ENCODE assay signal across 33 cellular contexts in the genomic region with DNA sequence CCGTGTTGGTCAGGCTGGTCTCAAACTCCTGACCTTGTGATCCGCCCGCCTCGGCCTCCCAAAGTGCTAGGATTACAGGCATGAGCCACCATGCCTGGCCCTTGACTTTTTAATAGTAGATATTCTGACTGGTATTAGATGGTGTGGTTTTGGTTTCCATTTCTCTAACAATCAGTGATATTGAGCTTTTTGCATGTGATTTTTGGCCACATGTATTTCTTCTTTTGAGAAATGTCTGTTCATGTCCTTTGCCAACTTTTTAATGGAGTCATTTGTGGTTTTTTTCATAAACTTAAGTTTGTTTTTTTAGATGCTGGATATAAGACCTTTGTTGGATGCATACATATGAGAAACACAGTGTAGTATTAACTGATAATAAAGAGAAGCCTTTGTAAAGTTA.
"Had no signal": no experiment of that assay in that cellular context is flagged by ENCODE, and none has a peak within 500 bp of the region (broad histone marks: within the 10 kb centered on the region; RNA-seq: fewer than 3 reads in every experiment).

No MANE protein-coding gene starts in this region.

- H3K9me3 Mint-ChIP-seq: activated CD4-positive, alpha-beta T cell treated with anti-CD3 and anti-CD28 coated beads, Interleukin-2, amount 10 ng/mL, durations not matched to agents 7 days and 5 days; activated naive CD4-positive, alpha-beta T cell treated with anti-CD3 and anti-CD28 coated beads for 36 hours; activated T-cell treated with anti-CD3 and anti-CD28 coated beads, Interleukin-2, amount 50 U/mL, for 24 hours; activated T-helper 1 cell treated with anti-CD3 and anti-CD28 coated beads, Interleukin-12 subunit alpha, Interleukin-12 subunit beta, Interleukin-2, Interleukin-4 antibody, amounts not matched to agents 30 ng/mL and 10 ng/mL and 1 ng/mL, durations not matched to agents 14 hours and 24 hours and 36 hours; T-helper 1 cell treated with Interleukin-12 subunit alpha and Interleukin-12 subunit beta and Interleukin-4 antibody, amounts not matched to agents 30 μg/mL and 1 μg/mL, for 36 hours; T-helper 2 cell treated with Interferon-gamma antibody and Interleukin-4, amounts not matched to agents 5 μg/mL and 100 μg/mL, for 36 hours; WTC11 had no signal

- DNase-seq: activated CD4-positive, alpha-beta T cell treated with anti-CD3 and anti-CD28 coated beads for 36 hours; activated CD4-positive, alpha-beta T cell treated with anti-CD3 and anti-CD28 coated beads, Interleukin-2, amount 10 ng/mL, durations not matched to agents 7 days and 5 days; activated CD4-positive, alpha-beta T cell treated with anti-CD3 and anti-CD28 coated beads, Interleukin-2, amount 50 U/mL, for 48 hours; activated CD8-positive, alpha-beta T cell treated with anti-CD3 and anti-CD28 coated beads, Interleukin-2, amount 10 ng/mL, durations not matched to agents 7 days and 5 days; activated gamma-delta T cell treated with Interleukin-2 at 50 U/mL for 16 hours; activated naive CD4-positive, alpha-beta T cell treated with anti-CD3 and anti-CD28 coated beads for 36 hours; activated T-cell treated with anti-CD3 and anti-CD28 coated beads, Interleukin-2, amount 50 U/mL, for 24 hours; adrenal gland; brain microvascular endothelial cell; central memory CD4-positive, alpha-beta T cell; Karpas-422; KBM-7; MG63; NCI-H1048; NCI-H1105 treated with DMSO at 0.1 percent for 48 hours; NCI-H1436; NCI-H1694; NCI-H1930; NCI-H2081 treated with DMSO at 0.1 percent for 48 hours; NCI-H226; NCI-H446 treated with DMSO at 0.1 percent for 48 hours; NCI-H524; NCI-H69; PC-9; SHP77; SJCRH30; SK-N-SH had no signal

- H3K9me3 ChIP-seq: adrenal gland, MG63, SJCRH30, SK-N-SH had no signal

- H3K36me3 Mint-ChIP-seq: activated naive CD4-positive, alpha-beta T cell treated with anti-CD3 and anti-CD28 coated beads, Interleukin-2, amount 50 U/mL, for 72 hours; WTC11 had no signal

- H3K4me1 Mint-ChIP-seq: activated CD4-positive, alpha-beta T cell treated with anti-CD3 and anti-CD28 coated beads for 36 hours; activated CD4-positive, alpha-beta T cell treated with anti-CD3 and anti-CD28 coated beads, Interleukin-2, amount 10 ng/mL, durations not matched to agents 7 days and 5 days had no signal

- H3K36me3 ChIP-seq: adrenal gland, brain microvascular endothelial cell, MG63, SJCRH30 had no signal

- H3K4me1 ChIP-seq: SJCRH30 had no signal

- H3K27me3 Mint-ChIP-seq: activated CD4-positive, alpha-beta T cell treated with anti-CD3 and anti-CD28 coated beads for 36 hours; activated CD4-positive, alpha-beta T cell treated with anti-CD3 and anti-CD28 coated beads, Interleukin-2, amount 10 ng/mL, durations not matched to agents 7 days and 5 days; activated T-cell treated with anti-CD3 and anti-CD28 coated beads, Interleukin-2, amount 50 U/mL, for 24 hours had no signal

- ATAC-seq: activated CD4-positive, alpha-beta T cell treated with anti-CD3 and anti-CD28 coated beads for 36 hours; activated CD4-positive, CD25-positive, alpha-beta regulatory T cell treated with anti-CD3 and anti-CD28 coated beads, Interleukin-2, amount 50 U/mL, for 24 hours; activated CD8-positive, alpha-beta T cell treated with anti-CD3 and anti-CD28 coated beads, Interleukin-2, amount 10 ng/mL, durations not matched to agents 7 days and 5 days; activated naive CD4-positive, alpha-beta T cell treated with anti-CD3 and anti-CD28 coated beads, Interleukin-2, amount 50 U/mL, for 72 hours; WTC11 had no signal

- H3K27ac ChIP-seq: adrenal gland, brain microvascular endothelial cell, PC-9, SJCRH30 had no signal

- H3K4me3 ChIP-seq: adrenal gland, MG63, PC-9, SJCRH30 had no signal

- H3K4me3 Mint-ChIP-seq: activated CD4-positive, alpha-beta T cell treated with anti-CD3 and anti-CD28 coated beads for 36 hours; activated CD4-positive, alpha-beta T cell treated with anti-CD3 and anti-CD28 coated beads, Interleukin-2, amount 10 ng/mL, durations not matched to agents 7 days and 5 days; activated CD8-positive, alpha-beta T cell treated with anti-CD3 and anti-CD28 coated beads, Interleukin-2, amount 10 ng/mL, durations not matched to agents 7 days and 5 days; activated naive CD4-positive, alpha-beta T cell treated with anti-CD3 and anti-CD28 coated beads for 36 hours; activated T-cell treated with anti-CD3 and anti-CD28 coated beads, Interleukin-2, amount 50 U/mL, for 24 hours; activated T-helper 1 cell treated with anti-CD3 and anti-CD28 coated beads, Interleukin-12 subunit alpha, Interleukin-12 subunit beta, Interleukin-2, Interleukin-4 antibody, amounts not matched to agents 30 ng/mL and 10 ng/mL and 1 ng/mL, durations not matched to agents 14 hours and 24 hours and 36 hours; T-helper 1 cell treated with Interleukin-12 subunit alpha and Interleukin-12 subunit beta and Interleukin-4 antibody, amounts not matched to agents 30 μg/mL and 1 μg/mL, for 36 hours; T-helper 2 cell treated with Interferon-gamma antibody and Interleukin-4, amounts not matched to agents 5 μg/mL and 100 μg/mL, for 36 hours; WTC11 had no signal

- H3K27ac Mint-ChIP-seq: activated CD4-positive, alpha-beta T cell treated with anti-CD3 and anti-CD28 coated beads for 36 hours; activated CD4-positive, alpha-beta T cell treated with anti-CD3 and anti-CD28 coated beads, Interleukin-2, amount 10 ng/mL, durations not matched to agents 7 days and 5 days; activated CD8-positive, alpha-beta T cell treated with anti-CD3 and anti-CD28 coated beads, Interleukin-2, amount 10 ng/mL, durations not matched to agents 7 days and 5 days; activated naive CD4-positive, alpha-beta T cell treated with anti-CD3 and anti-CD28 coated beads for 36 hours; activated naive CD4-positive, alpha-beta T cell treated with anti-CD3 and anti-CD28 coated beads, Interleukin-2, amount 50 U/mL, for 72 hours; activated T-cell treated with anti-CD3 and anti-CD28 coated beads, Interleukin-2, amount 50 U/mL, for 24 hours; activated T-helper 1 cell treated with anti-CD3 and anti-CD28 coated beads, Interleukin-12 subunit alpha, Interleukin-12 subunit beta, Interleukin-2, Interleukin-4 antibody, amounts not matched to agents 30 ng/mL and 10 ng/mL and 1 ng/mL, durations not matched to agents 14 hours and 24 hours and 36 hours; T-helper 1 cell treated with Interleukin-12 subunit alpha and Interleukin-12 subunit beta and Interleukin-4 antibody, amounts not matched to agents 30 μg/mL and 1 μg/mL, for 36 hours; T-helper 2 cell treated with Interferon-gamma antibody and Interleukin-4, amounts not matched to agents 5 μg/mL and 100 μg/mL, for 36 hours; WTC11 had no signal

- H3K27me3 ChIP-seq: adrenal gland, brain microvascular endothelial cell, MG63, SJCRH30 had no signal
